ENCODE assay signal across 3 cellular contexts in the genomic region with DNA sequence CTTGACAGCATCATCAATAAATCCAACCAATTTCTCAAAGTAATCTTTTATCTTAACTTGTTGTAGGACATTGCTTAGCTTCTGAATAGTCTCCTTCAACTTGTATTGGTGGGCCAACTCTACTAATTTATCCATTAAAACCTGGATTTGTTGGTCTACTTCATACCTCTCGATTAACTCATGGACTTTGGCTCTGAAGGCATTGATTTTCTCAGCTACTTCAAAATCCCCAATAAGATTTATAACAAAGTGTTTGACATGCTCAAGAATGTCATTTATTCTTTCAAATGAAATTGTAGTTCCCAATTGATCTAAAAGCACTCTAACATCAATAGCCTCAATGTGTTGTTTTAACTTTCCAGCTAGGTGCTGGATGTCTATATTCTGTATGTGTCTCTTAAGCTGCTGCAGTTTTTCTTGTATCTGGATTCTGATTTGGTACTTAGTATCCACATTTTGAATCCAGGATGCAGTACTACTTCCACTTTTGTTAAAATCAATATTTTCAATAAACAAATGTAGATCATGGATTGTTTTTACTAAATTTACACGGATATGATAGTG.
TF ChIP-seq lines count a peak whose summit lies in the region.

No MANE protein-coding gene starts in this region.

TF ChIP-seq in HepG2, 621 proteins besides CTCF, POLR2A, EP300 and RAD21 (continues in another document):
- TF ChIP-seq PAF1 (CRISPR knock-in tag; IDR thresholded peaks at IDR 0.05) = peak; percentile 94
- no peak for TF ChIP-seq ZNF510 (CRISPR knock-in tag; IDR thresholded peaks at IDR 0.05; ENCODE audit: low read depth)
- TF ChIP-seq, protein P1, sequence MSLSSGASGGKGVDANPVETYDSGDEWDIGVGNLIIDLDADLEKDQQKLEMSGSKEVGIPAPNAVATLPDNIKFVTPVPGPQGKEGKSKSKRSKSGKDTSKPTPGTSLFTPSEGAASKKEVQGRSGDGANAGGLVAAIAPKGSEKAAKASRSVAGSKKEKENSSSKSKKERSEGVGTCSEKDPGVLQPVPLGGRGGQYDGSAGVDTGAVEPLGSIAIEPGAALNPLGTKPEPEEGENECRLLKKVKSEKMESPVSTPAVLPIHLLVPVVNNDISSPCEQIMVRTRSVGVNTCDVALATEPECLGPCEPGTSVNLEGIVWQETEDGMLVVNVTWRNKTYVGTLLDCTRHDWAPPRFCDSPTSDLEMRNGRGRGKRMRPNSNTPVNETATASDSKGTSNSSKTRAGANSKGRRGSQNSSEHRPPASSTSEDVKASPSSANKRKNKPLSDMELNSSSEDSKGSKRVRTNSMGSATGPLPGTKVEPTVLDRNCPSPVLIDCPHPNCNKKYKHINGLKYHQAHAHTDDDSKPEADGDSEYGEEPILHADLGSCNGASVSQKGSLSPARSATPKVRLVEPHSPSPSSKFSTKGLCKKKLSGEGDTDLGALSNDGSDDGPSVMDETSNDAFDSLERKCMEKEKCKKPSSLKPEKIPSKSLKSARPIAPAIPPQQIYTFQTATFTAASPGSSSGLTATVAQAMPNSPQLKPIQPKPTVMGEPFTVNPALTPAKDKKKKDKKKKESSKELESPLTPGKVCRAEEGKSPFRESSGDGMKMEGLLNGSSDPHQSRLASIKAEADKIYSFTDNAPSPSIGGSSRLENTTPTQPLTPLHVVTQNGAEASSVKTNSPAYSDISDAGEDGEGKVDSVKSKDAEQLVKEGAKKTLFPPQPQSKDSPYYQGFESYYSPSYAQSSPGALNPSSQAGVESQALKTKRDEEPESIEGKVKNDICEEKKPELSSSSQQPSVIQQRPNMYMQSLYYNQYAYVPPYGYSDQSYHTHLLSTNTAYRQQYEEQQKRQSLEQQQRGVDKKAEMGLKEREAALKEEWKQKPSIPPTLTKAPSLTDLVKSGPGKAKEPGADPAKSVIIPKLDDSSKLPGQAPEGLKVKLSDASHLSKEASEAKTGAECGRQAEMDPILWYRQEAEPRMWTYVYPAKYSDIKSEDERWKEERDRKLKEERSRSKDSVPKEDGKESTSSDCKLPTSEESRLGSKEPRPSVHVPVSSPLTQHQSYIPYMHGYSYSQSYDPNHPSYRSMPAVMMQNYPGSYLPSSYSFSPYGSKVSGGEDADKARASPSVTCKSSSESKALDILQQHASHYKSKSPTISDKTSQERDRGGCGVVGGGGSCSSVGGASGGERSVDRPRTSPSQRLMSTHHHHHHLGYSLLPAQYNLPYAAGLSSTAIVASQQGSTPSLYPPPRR (CRISPR knock-in tag; IDR thresholded peaks at IDR 0.05; ENCODE audit: borderline replicate concordance) = no peak
- TF ChIP-seq KLF12 (CRISPR knock-in tag; IDR thresholded peaks at IDR 0.05; ENCODE audit: borderline replicate concordance) = 0 out of 2 replicates have a peak, but pooled peaks have one; percentile 32
- TF ChIP-seq MBD4 (IDR thresholded peaks at IDR 0.05; ENCODE audit: borderline replicate concordance, low read length) = peak; percentile 68
- no peak for TF ChIP-seq ZNF350 (CRISPR knock-in tag; IDR thresholded peaks at IDR 0.05; ENCODE audit: borderline replicate concordance, low read depth)
- peak; percentile 20 for TF ChIP-seq RBM22 (optimal IDR thresholded peaks at IDR 0.05; ENCODE audit: low read length)
- peak; percentile 90; the same call in 1 of the 2 replicates for TF ChIP-seq POLR2AphosphoS2 (IDR thresholded peaks at IDR 0.05; ENCODE audit: low read depth, low read length)
- TF ChIP-seq NR2C2 (CRISPR knock-in tag; IDR thresholded peaks at IDR 0.05; ENCODE audit: borderline replicate concordance) = 0 out of 2 replicates have a peak, but pooled peaks have one; percentile 14
- TF ChIP-seq KLF6 (CRISPR knock-in tag; IDR thresholded peaks at IDR 0.05) = 0 out of 2 replicates have a peak, but pooled peaks have one; percentile 3
- peak; percentile 32 for TF ChIP-seq POLR2AphosphoS5 (IDR thresholded peaks at IDR 0.05; ENCODE audit: low read depth, low read length)
- 0 out of 2 replicates have a peak, but pooled peaks have one; percentile 1 for TF ChIP-seq MIXL1 (CRISPR knock-in tag; IDR thresholded peaks at IDR 0.05)
- TF ChIP-seq ZNF264 (CRISPR knock-in tag; IDR thresholded peaks at IDR 0.05) = no peak
- TF ChIP-seq ZNF776 (CRISPR knock-in tag; IDR thresholded peaks at IDR 0.05) = no peak
- TF ChIP-seq ZNF205 (CRISPR knock-in tag; IDR thresholded peaks at IDR 0.05) = no peak
- TF ChIP-seq KDM6A (CRISPR knock-in tag; IDR thresholded peaks at IDR 0.05; ENCODE audit: low read depth) = no peak
- TF ChIP-seq ZNF383 (CRISPR knock-in tag; IDR thresholded peaks at IDR 0.05; ENCODE audit: borderline replicate concordance) = no peak

TF ChIP-seq in K562, 482 proteins besides CTCF, POLR2A, EP300 and RAD21:
- TF ChIP-seq FOXA3 (CRISPR knock-in tag; conservative IDR thresholded peaks at IDR 0.05 in 1 of 2, IDR thresholded peaks at IDR 0.05 in 1 of 2) (no peak), HMG20A (CRISPR knock-in tag; conservative IDR thresholded peaks at IDR 0.05) (no peak), ATF7 (IDR thresholded peaks at IDR 0.05) (no peak), RNF2 (IDR thresholded peaks at IDR 0.05) (no peak), ZFX (CRISPR knock-in tag; IDR thresholded peaks at IDR 0.05) (no peak), NCOA4 (IDR thresholded peaks at IDR 0.05; ENCODE audit: partially characterized antibody) (no peak), SNRNP70 (optimal IDR thresholded peaks at IDR 0.05; ENCODE audit: low read depth, low read length) (no peak), NFYB (IDR thresholded peaks at IDR 0.05; ENCODE audit: extremely low read depth, insufficient read length) (no peak), ZNF232 (CRISPR knock-in tag; IDR thresholded peaks at IDR 0.05) (no peak), HDAC2 (IDR thresholded peaks at IDR 0.05) (no peak), ZHX1 (conservative IDR thresholded peaks at IDR 0.05; ENCODE audit: low read length) (no peak), CCAR2 (IDR thresholded peaks at IDR 0.05; ENCODE audit: low read depth, low read length) (no peak), BRF1 (IDR thresholded peaks at IDR 0.05; ENCODE audit: borderline replicate concordance, extremely low read depth, insufficient read length) (no peak), MXI1 (IDR thresholded peaks at IDR 0.05; ENCODE audit: low read depth, low read length) (no peak)
- TF ChIP-seq, protein P2, sequence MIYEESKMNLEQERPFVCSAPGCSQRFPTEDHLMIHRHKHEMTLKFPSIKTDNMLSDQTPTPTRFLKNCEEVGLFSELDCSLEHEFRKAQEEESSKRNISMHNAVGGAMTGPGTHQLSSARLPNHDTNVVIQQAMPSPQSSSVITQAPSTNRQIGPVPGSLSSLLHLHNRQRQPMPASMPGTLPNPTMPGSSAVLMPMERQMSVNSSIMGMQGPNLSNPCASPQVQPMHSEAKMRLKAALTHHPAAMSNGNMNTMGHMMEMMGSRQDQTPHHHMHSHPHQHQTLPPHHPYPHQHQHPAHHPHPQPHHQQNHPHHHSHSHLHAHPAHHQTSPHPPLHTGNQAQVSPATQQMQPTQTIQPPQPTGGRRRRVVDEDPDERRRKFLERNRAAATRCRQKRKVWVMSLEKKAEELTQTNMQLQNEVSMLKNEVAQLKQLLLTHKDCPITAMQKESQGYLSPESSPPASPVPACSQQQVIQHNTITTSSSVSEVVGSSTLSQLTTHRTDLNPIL (CRISPR knock-in tag; IDR thresholded peaks at IDR 0.05) = no peak

TF ChIP-seq in liver, 16 proteins besides CTCF, POLR2A, EP300 and RAD21:
- no peak for TF ChIP-seq TAF1 (conservative IDR thresholded peaks at IDR 0.05)
- TF ChIP-seq FOXA2 (IDR thresholded peaks at IDR 0.05) = no peak
- peak; percentile 19 to 24 for TF ChIP-seq HNF4A (conservative IDR thresholded peaks at IDR 0.05)
- TF ChIP-seq, protein P3, sequence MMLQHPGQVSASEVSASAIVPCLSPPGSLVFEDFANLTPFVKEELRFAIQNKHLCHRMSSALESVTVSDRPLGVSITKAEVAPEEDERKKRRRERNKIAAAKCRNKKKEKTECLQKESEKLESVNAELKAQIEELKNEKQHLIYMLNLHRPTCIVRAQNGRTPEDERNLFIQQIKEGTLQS (IDR thresholded peaks at IDR 0.05) = no peak
- TF ChIP-seq RXRA (IDR thresholded peaks at IDR 0.05) = no peak
- no peak for TF ChIP-seq NR2F2 (IDR thresholded peaks at IDR 0.05)
- TF ChIP-seq FOXA1 (IDR thresholded peaks at IDR 0.05) = no peak
- TF ChIP-seq, protein P4, sequence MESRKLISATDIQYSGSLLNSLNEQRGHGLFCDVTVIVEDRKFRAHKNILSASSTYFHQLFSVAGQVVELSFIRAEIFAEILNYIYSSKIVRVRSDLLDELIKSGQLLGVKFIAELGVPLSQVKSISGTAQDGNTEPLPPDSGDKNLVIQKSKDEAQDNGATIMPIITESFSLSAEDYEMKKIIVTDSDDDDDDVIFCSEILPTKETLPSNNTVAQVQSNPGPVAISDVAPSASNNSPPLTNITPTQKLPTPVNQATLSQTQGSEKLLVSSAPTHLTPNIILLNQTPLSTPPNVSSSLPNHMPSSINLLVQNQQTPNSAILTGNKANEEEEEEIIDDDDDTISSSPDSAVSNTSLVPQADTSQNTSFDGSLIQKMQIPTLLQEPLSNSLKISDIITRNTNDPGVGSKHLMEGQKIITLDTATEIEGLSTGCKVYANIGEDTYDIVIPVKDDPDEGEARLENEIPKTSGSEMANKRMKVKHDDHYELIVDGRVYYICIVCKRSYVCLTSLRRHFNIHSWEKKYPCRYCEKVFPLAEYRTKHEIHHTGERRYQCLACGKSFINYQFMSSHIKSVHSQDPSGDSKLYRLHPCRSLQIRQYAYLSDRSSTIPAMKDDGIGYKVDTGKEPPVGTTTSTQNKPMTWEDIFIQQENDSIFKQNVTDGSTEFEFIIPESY (IDR thresholded peaks at IDR 0.05) = peak; percentile 2
- TF ChIP-seq HNF4G (IDR thresholded peaks at IDR 0.05) = no peak
- TF ChIP-seq JUND (IDR thresholded peaks at IDR 0.05) = no peak
- no peak for TF ChIP-seq YY1 (IDR thresholded peaks at IDR 0.05)
- TF ChIP-seq EGR1 (IDR thresholded peaks at IDR 0.05; ENCODE audit: low read depth in 2 of 2) = peak in 1 of 2 donors; percentile 3
- TF ChIP-seq GABPA (IDR thresholded peaks at IDR 0.05 in 1 of 2, conservative IDR thresholded peaks at IDR 0.05 in 1 of 2) = no peak
- no peak for TF ChIP-seq MAX (IDR thresholded peaks at IDR 0.05)
- TF ChIP-seq, protein P5, sequence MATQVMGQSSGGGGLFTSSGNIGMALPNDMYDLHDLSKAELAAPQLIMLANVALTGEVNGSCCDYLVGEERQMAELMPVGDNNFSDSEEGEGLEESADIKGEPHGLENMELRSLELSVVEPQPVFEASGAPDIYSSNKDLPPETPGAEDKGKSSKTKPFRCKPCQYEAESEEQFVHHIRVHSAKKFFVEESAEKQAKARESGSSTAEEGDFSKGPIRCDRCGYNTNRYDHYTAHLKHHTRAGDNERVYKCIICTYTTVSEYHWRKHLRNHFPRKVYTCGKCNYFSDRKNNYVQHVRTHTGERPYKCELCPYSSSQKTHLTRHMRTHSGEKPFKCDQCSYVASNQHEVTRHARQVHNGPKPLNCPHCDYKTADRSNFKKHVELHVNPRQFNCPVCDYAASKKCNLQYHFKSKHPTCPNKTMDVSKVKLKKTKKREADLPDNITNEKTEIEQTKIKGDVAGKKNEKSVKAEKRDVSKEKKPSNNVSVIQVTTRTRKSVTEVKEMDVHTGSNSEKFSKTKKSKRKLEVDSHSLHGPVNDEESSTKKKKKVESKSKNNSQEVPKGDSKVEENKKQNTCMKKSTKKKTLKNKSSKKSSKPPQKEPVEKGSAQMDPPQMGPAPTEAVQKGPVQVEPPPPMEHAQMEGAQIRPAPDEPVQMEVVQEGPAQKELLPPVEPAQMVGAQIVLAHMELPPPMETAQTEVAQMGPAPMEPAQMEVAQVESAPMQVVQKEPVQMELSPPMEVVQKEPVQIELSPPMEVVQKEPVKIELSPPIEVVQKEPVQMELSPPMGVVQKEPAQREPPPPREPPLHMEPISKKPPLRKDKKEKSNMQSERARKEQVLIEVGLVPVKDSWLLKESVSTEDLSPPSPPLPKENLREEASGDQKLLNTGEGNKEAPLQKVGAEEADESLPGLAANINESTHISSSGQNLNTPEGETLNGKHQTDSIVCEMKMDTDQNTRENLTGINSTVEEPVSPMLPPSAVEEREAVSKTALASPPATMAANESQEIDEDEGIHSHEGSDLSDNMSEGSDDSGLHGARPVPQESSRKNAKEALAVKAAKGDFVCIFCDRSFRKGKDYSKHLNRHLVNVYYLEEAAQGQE (IDR thresholded peaks at IDR 0.05) = no peak
- no peak for TF ChIP-seq SP1 (IDR thresholded peaks at IDR 0.05)
